Comparison of ENCODE assay signal across 15 cellular contexts in genomic region chr20:44355503-44356352, GRCh38. TPM values are rescaled to one million over a fixed set of nuclear protein-coding genes. Genes with fewer than 3 reads are reported as not detected.
DNase-seq lines count a peak whose midpoint lies in the region; ATAC-seq and TF ChIP-seq lines count a peak whose summit lies in the region.
"Had no signal": no experiment of that assay in that cellular context is flagged by ENCODE, and none has a peak within 500 bp of the region (broad histone marks: within the 10 kb centered on the region; RNA-seq: fewer than 3 reads in every experiment).

Gene HNF4A (plus strand): TSS chr20:44355699. CDS start chr20:44355805, 106 bp downstream.

- DNase-seq in GM23338 (ENCODE audit: low spot score) (no peak), NCI-H146 treated with DMSO at 0.1 percent for 48 hours (lab: John Stamatoyannopoulos, UW; ENCODE audit: unreplicated experiment) (peak; percentile 56), left lung (no peak), psoas muscle (no peak), ureter (ENCODE audit: low spot score) (no peak)
- DNase-seq: activated CD4-positive, alpha-beta T cell treated with anti-CD3 and anti-CD28 coated beads, Interleukin-2, amount 50 U/mL, for 1 hour; CD8-positive, alpha-beta memory T cell; NCI-H1694; NCI-H446; sigmoid colon; stimulated activated CD4-positive, alpha-beta T cell treated with anti-CD3 and anti-CD28 coated beads, Interleukin-2, amount 100 ng/mL, for 24 hours; stimulated activated naive CD8-positive, alpha-beta T cell treated with anti-CD3 and anti-CD28 coated beads, Interleukin-15, amount 100 ng/mL, for 72 hours had no signal

- no peaks in the 10 kb centered on the region for H3K79me2 ChIP-seq in GM23338 (replicated peaks; ENCODE audit: insufficient read depth)

- H2AFZ ChIP-seq in GM23338, result peak within 1 kb of the TSS; percentile 56

- no peaks in the 10 kb centered on the region for H3K4me1 Mint-ChIP-seq in GM23338
- H3K4me1 Mint-ChIP-seq: CD8-positive, alpha-beta memory T cell; stimulated activated naive CD8-positive, alpha-beta T cell treated with anti-CD3 and anti-CD28 coated beads, Interleukin-15, amount 100 ng/mL, for 72 hours had no signal

- no peaks in the 10 kb centered on the region for H3K9me3 Mint-ChIP-seq in GM23338
- H3K9me3 Mint-ChIP-seq: stimulated activated naive CD8-positive, alpha-beta T cell treated with anti-CD3 and anti-CD28 coated beads, Interleukin-15, amount 100 ng/mL, for 72 hours had no signal

- H3F3A ChIP-seq in GM23338 (replicated peaks; ENCODE audit: low read depth), result no peaks in the 10 kb centered on the region

- H4K20me1 ChIP-seq in GM23338 (replicated peaks; ENCODE audit: insufficient read depth), result no peaks in the 10 kb centered on the region

- H3K4me1 ChIP-seq in GM23338 (ENCODE audit: insufficient read depth) (no peaks in the 10 kb centered on the region), left lung (no peaks in the 10 kb centered on the region), rectal smooth muscle tissue (ENCODE audit: control insufficient read depth, insufficient read depth, low read length) (no peaks in the 10 kb centered on the region), psoas muscle (no peaks in the 10 kb centered on the region)
- H3K4me1 ChIP-seq: sigmoid colon had no signal

- H3K4me2 ChIP-seq in GM23338, result no peak within 1 kb of the TSS

- H3K4me3 ChIP-seq in GM23338 (no peak within 1 kb of the TSS), left lung (no peak within 1 kb of the TSS), rectal smooth muscle tissue (ENCODE audit: low read length) (peak within 1 kb of the TSS; percentile 57), psoas muscle (no peak within 1 kb of the TSS)

- H3K9ac ChIP-seq in rectal smooth muscle tissue (ENCODE audit: low read length), result peak within 1 kb of the TSS; percentile 16

- intact Hi-C loops in left lung (cut with DNase I), result no loop called here
- intact Hi-C loops in psoas muscle (cut with DNase I), result no loop called here

- H3K9me3 ChIP-seq in left lung (no peaks in the 10 kb centered on the region), psoas muscle (no peaks in the 10 kb centered on the region)
- H3K9me3 ChIP-seq: sigmoid colon had no signal

- no peaks in the 10 kb centered on the region for H3K9me2 ChIP-seq in GM23338 (ENCODE audit: insufficient read depth)

- no peak within 1 kb of the TSS for H3K27ac ChIP-seq in GM23338 (ENCODE audit: low read depth)
- H3K27ac ChIP-seq in left lung, result no peak within 1 kb of the TSS
- no peak within 1 kb of the TSS for H3K27ac ChIP-seq in rectal smooth muscle tissue (ENCODE audit: low read depth, low read length)
- no peak within 1 kb of the TSS for H3K27ac ChIP-seq in psoas muscle

- H3K27me3 Mint-ChIP-seq in GM23338 (ENCODE audit: insufficient read depth, low read depth, poor library complexity), result peaks cover 4% of the 10 kb centered on the region
- H3K27me3 Mint-ChIP-seq: stimulated activated naive CD8-positive, alpha-beta T cell treated with anti-CD3 and anti-CD28 coated beads, Interleukin-15, amount 100 ng/mL, for 72 hours had no signal

- WGBS in psoas muscle, 3 donors, result 80 to 84% (median 84%) methylated on average over 40 of the region's 40 CpGs

- H3K4me3 Mint-ChIP-seq in GM23338, result no peak within 1 kb of the TSS
- H3K4me3 Mint-ChIP-seq: CD8-positive, alpha-beta memory T cell; stimulated activated naive CD8-positive, alpha-beta T cell treated with anti-CD3 and anti-CD28 coated beads, Interleukin-15, amount 100 ng/mL, for 72 hours had no signal

- no peak for TF ChIP-seq CTCF in GM23338 (conservative IDR thresholded peaks at IDR 0.05; ENCODE audit: low read depth in 2 of 2)
- TF ChIP-seq CTCF in left lung (IDR thresholded peaks at IDR 0.05), result no peak
- TF ChIP-seq CTCF in psoas muscle (IDR thresholded peaks at IDR 0.05), result no peak

- H3K36me3 ChIP-seq in GM23338 (ENCODE audit: insufficient read depth) (no peaks in the 10 kb centered on the region), left lung (no peaks in the 10 kb centered on the region), rectal smooth muscle tissue (ENCODE audit: control insufficient read depth, insufficient read depth, low read length) (no peaks in the 10 kb centered on the region), psoas muscle (ENCODE audit: insufficient read depth in 1 of 2, low read depth in 1 of 2) (no peaks in the 10 kb centered on the region)
- H3K36me3 ChIP-seq: sigmoid colon had no signal

- no peak within 1 kb of the TSS for H3K27ac Mint-ChIP-seq in GM23338
- H3K27ac Mint-ChIP-seq: stimulated activated naive CD8-positive, alpha-beta T cell treated with anti-CD3 and anti-CD28 coated beads, Interleukin-15, amount 100 ng/mL, for 72 hours had no signal

- ATAC-seq in GM23338 (no peak), left lung (peak; percentile 52), HG02588 (IDR thresholded peaks at IDR 0.05; ENCODE audit: unreplicated experiment) (no peak), psoas muscle (no peak), HG02840 (IDR thresholded peaks at IDR 0.05; ENCODE audit: low FRiP score, unreplicated experiment) (no peak)
- ATAC-seq: stimulated activated naive CD8-positive, alpha-beta T cell treated with anti-CD3 and anti-CD28 coated beads, Interleukin-15, amount 100 ng/mL, for 72 hours had no signal

- H3K27me3 ChIP-seq in GM23338 (ENCODE audit: insufficient read depth) (no peaks in the 10 kb centered on the region), left lung (peaks cover 7 to 42% of the 10 kb centered on the region in 2 donors), rectal smooth muscle tissue (ENCODE audit: control insufficient read depth, insufficient read depth, low read length) (no peaks in the 10 kb centered on the region), psoas muscle (ENCODE audit: insufficient read depth in 3 of 3, low read length in 2 of 3) (peaks cover 0 to 17% (median 0%) of the 10 kb centered on the region in 3 donors)

- no peaks in the 10 kb centered on the region for H3K36me3 Mint-ChIP-seq in GM23338 (ENCODE audit: low read depth)
- H3K36me3 Mint-ChIP-seq: CD8-positive, alpha-beta memory T cell had no signal

TF ChIP-seq in GM23338, 12 proteins besides CTCF, POLR2A, EP300 and RAD21 (continues in another document):
- TF ChIP-seq STAT1 (IDR thresholded peaks at IDR 0.05; ENCODE audit: unreplicated experiment) (no peak), ZNF331 (CRISPR knock-in tag; IDR thresholded peaks at IDR 0.05; ENCODE audit: low read depth) (no peak), ETS1 (IDR thresholded peaks at IDR 0.05) (no peak)

RNA-seq across cellular contexts. Expression of gene HNF4A, which starts in this region (rescaled TPM):
- total RNA-seq in GM23338 (2014; rRNA removed; shearing (Covaris generic)), result not detected in 2 replicates
- polyA plus RNA-seq in GM23338 (2016; fragmentation: Nextera tagmentation; extraction: Ambion mirVana) (not detected in 2 replicates), psoas muscle (under 1 TPM in 2 of 3 donors, not detected in 1; 0.03 TPM)
- total RNA-seq in left lung (1 to 10 TPM in 1 of 2 donors, under 1 TPM in 1; 0.21 to 3.5 TPM), psoas muscle (under 1 TPM in 1 of 4 donors, not detected in 3; 0.13 TPM), ureter (not detected)
- total RNA-seq: CD8-positive, alpha-beta memory T cell had no signal
- polyA plus RNA-seq: CD8-positive, alpha-beta memory T cell had no signal
